Comparison of ENCODE assay signal across 8 cellular contexts in genomic region chr18:9136315-9137141, GRCh38.
A peak's percentile ranks its signal among the peaks of the same experiment; 100 is the strongest.
DNase-seq lines count a peak whose midpoint lies in the region; ATAC-seq and TF ChIP-seq lines count a peak whose summit lies in the region.

Gene ANKRD12 (plus strand): TSS chr18:9136781. CDS start chr18:9182433, 45,652 bp downstream.

- H3K4me3 Mint-ChIP-seq in central memory CD8-positive, alpha-beta T cell: peak within 1 kb of the TSS; percentile 90

- peak within 1 kb of the TSS; percentile 99 for H3K27ac Mint-ChIP-seq in central memory CD8-positive, alpha-beta T cell (ENCODE audit: low read depth)

- ATAC-seq in HG03378 (IDR thresholded peaks at IDR 0.05; ENCODE audit: unreplicated experiment): peak; percentile 59
- peak; percentile 72 to 77 for ATAC-seq in activated CD4-positive, CD25-positive, alpha-beta regulatory T cell treated with anti-CD3 and anti-CD28 coated beads, Interleukin-2, amount 50 U/mL, for 24 hours
- ATAC-seq in central memory CD8-positive, alpha-beta T cell (replicated peaks; ENCODE audit: extremely low read depth, poor library complexity, severe bottlenecking): peak; percentile 72

- TF ChIP-seq CTCF in AG10803 (conservative IDR thresholded peaks at IDR 0.05; ENCODE audit: low read length): no peak

- peak; percentile 66 for TF ChIP-seq POLR2A in GM19099 (IDR thresholded peaks at IDR 0.05; ENCODE audit: extremely low read depth, insufficient read length, low read depth)

- no peaks in the 10 kb centered on the region for H3K9me3 Mint-ChIP-seq in central memory CD8-positive, alpha-beta T cell

- H3K4me1 Mint-ChIP-seq in central memory CD8-positive, alpha-beta T cell: peaks cover 66% of the 10 kb centered on the region

- peaks cover 38% of the 10 kb centered on the region for H3K36me3 Mint-ChIP-seq in central memory CD8-positive, alpha-beta T cell (ENCODE audit: insufficient read depth)

- no peaks in the 10 kb centered on the region for H3K27me3 Mint-ChIP-seq in central memory CD8-positive, alpha-beta T cell

- peak within 1 kb of the TSS; percentile 91 for H3K4me3 ChIP-seq in AG10803 (ENCODE audit: low read length)

- DNase-seq in AG10803 (ENCODE audit: low read depth) (peak; percentile 99), NCI-H446 treated with DMSO at 0.1 percent for 48 hours (lab: John Stamatoyannopoulos, UW) (peak; percentile 94), islet precursor cell (peak; percentile 98)
- peak; percentile 94 to 99 for DNase-seq in central memory CD8-positive, alpha-beta T cell (ENCODE audit: low spot score in 2 of 2)
- peak; percentile 97 for DNase-seq in stimulated activated CD4-positive, alpha-beta T cell treated with anti-CD3 and anti-CD28 coated beads, Interleukin-12 subunit alpha, Interleukin-12 subunit beta, amount 100 ng/mL, for 4 hours

Comparison
In these comparisons a context has a peak if more than half of its experiments do, and no peak if none do; other contexts are left out.
1. Peak in every context shown above with its lines: DNase-seq, ATAC-seq and H3K4me3 ChIP-seq.